ENCODE assay signal across 8 cellular contexts in the genomic region with DNA sequence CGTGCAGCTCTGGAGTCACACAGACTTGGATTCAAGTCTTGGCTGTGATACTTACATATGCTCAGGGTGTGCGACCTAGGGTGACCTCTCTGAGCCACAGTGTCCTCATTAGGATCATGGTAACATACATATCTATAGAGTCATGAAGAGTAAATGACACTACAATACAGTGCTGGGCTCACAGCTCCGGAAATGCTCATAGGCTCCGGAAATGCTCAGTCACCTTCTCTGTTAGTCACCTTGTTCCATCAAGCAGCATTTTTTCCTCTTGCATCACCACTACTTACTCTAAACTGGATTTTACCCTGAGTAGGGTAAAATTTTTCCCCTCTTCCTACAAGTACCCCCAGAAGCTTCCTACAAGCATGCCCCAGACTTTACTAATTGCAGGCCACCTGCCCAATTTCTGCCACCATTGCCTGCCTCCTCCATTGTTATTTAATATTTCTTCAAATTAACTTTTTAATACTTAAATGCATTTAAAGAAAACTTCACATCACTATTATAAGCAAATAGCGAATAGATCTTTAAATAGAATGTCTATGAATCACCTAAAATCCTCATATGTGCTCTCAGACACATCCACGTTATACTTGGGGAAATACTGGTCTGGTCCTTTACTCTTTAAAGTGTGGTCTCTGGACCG.
A peak's percentile ranks its signal among the peaks of the same experiment; 100 is the strongest.
DNase-seq lines count a peak whose midpoint lies in the region; ATAC-seq and TF ChIP-seq lines count a peak whose summit lies in the region.

No MANE protein-coding gene starts in this region.

- H3K36me3 Mint-ChIP-seq in activated T-helper 17 cell treated with anti-CD3 and anti-CD28 coated beads, Interleukin-2, amount 50 U/mL, for 72 hours (ENCODE audit: low read depth) = no peaks in the 10 kb centered on the region

- H4K20me1 ChIP-seq in Loucy (ENCODE audit: insufficient read depth, low read length, poor library complexity, severe bottlenecking) = no peaks in the 10 kb centered on the region

- no peak overlapping the region for H2AFZ ChIP-seq in Loucy (ENCODE audit: low read length)

- H3K4me1 ChIP-seq in A673 (ENCODE audit: insufficient read depth, low read length, poor library complexity, severe bottlenecking) (peaks cover 10% of the 10 kb centered on the region), Loucy (ENCODE audit: insufficient read depth, low read length, poor library complexity, severe bottlenecking) (peaks cover 50% of the 10 kb centered on the region), left lung (no peaks in the 10 kb centered on the region)

- POLR2A ChIA-PET in A673 (lab: Charles Lee; ENCODE audit: low non-redundant PET) = no interaction called here

- peak; percentile 100 for ATAC-seq in activated T-helper 17 cell treated with anti-CD3 and anti-CD28 coated beads, Interleukin-2, amount 50 U/mL, for 72 hours (replicated peaks)
- ATAC-seq in left lung = peak; percentile 70
- ATAC-seq in GM21717 (IDR thresholded peaks at IDR 0.05; ENCODE audit: unreplicated experiment) = no peak
- ATAC-seq in HG03159 (IDR thresholded peaks at IDR 0.05; ENCODE audit: unreplicated experiment) = no peak
- no peak for ATAC-seq in GM21529 (IDR thresholded peaks at IDR 0.05; ENCODE audit: unreplicated experiment)
- no peak for ATAC-seq in HG03045 (IDR thresholded peaks at IDR 0.05; ENCODE audit: unreplicated experiment)

- H3K9me3 ChIP-seq in A673 (ENCODE audit: low read depth, low read length, poor library complexity, severe bottlenecking) = no peaks in the 10 kb centered on the region
- H3K9me3 ChIP-seq in Loucy (ENCODE audit: insufficient read depth, low read depth, low read length) = no peaks in the 10 kb centered on the region
- no peaks in the 10 kb centered on the region for H3K9me3 ChIP-seq in left lung

- peak overlapping the region; percentile 87 for H3K27ac Mint-ChIP-seq in activated T-helper 17 cell treated with anti-CD3 and anti-CD28 coated beads, Interleukin-2, amount 50 U/mL, for 72 hours

- H3K9me3 Mint-ChIP-seq in activated T-helper 17 cell treated with anti-CD3 and anti-CD28 coated beads, Interleukin-2, amount 50 U/mL, for 72 hours = no peaks in the 10 kb centered on the region

- H3K4me3 Mint-ChIP-seq in activated T-helper 17 cell treated with anti-CD3 and anti-CD28 coated beads, Interleukin-2, amount 50 U/mL, for 72 hours = peak overlapping the region; percentile 50

- no peaks in the 10 kb centered on the region for H3K9me2 ChIP-seq in Loucy (replicated peaks; ENCODE audit: low read depth, low read length)

- H3K4me3 ChIP-seq in A673 (ENCODE audit: low read depth, low read length, poor library complexity, severe bottlenecking) (no peak overlapping the region), Loucy (ENCODE audit: low read length, poor library complexity, severe bottlenecking) (peak overlapping the region; percentile 18), left lung (no peak overlapping the region)

- no peaks in the 10 kb centered on the region for H3K27me3 Mint-ChIP-seq in activated T-helper 17 cell treated with anti-CD3 and anti-CD28 coated beads, Interleukin-2, amount 50 U/mL, for 72 hours

- no peaks in the 10 kb centered on the region for H3K27me3 ChIP-seq in A673 (replicated peaks; ENCODE audit: insufficient read depth, low read depth, low read length, poor library complexity)
- H3K27me3 ChIP-seq in Loucy (ENCODE audit: insufficient read depth, low read length, poor library complexity, severe bottlenecking) = no peaks in the 10 kb centered on the region
- H3K27me3 ChIP-seq in left lung = no peaks in the 10 kb centered on the region

- H3K4me2 ChIP-seq in Loucy (ENCODE audit: low read depth, low read length, poor library complexity, severe bottlenecking) = peak overlapping the region; percentile 56

- H3F3A ChIP-seq in Loucy (ENCODE audit: low read depth) = no peaks in the 10 kb centered on the region

- peaks cover 25% of the 10 kb centered on the region for H3K4me1 Mint-ChIP-seq in activated T-helper 17 cell treated with anti-CD3 and anti-CD28 coated beads, Interleukin-2, amount 50 U/mL, for 72 hours

- H3K36me3 ChIP-seq in A673 (ENCODE audit: insufficient read depth, low read length, poor library complexity, severe bottlenecking) (no peaks in the 10 kb centered on the region), Loucy (ENCODE audit: insufficient read depth, low read length) (no peaks in the 10 kb centered on the region), left lung (no peaks in the 10 kb centered on the region)

- peak; percentile 64 for DNase-seq in A673 (ENCODE audit: low spot score)
- no peak for DNase-seq in left lung

- no TSS peak for BruUV-seq in A673 (replicated peaks; lab: Mats Ljungman, UMichigan)

- H3K9ac ChIP-seq in Loucy (ENCODE audit: low read depth, low read length, poor library complexity, severe bottlenecking) = peak overlapping the region; percentile 41

- no peaks in the 10 kb centered on the region for H3K79me2 ChIP-seq in Loucy (ENCODE audit: insufficient read depth, low read length)

- CTCF ChIA-PET in A673 (lab: Charles Lee) = interaction anchor here (0.6 kb wide), 1 partner anchor 330 kb away, joined by 4 read pairs; no protein-coding TSS in a partner anchor

- intact Hi-C loops in A673 (cut with micrococcal nuclease; ENCODE audit: unreplicated experiment) (no loop called here), left lung (cut with DNase I) (no loop called here)

- peak overlapping the region; percentile 14 for H3K27ac ChIP-seq in A673 (ENCODE audit: low read depth, low read length, poor library complexity, severe bottlenecking)
- no peak overlapping the region for H3K27ac ChIP-seq in left lung

- TF ChIP-seq CTCF in A673 (conservative IDR thresholded peaks at IDR 0.05; ENCODE audit: low read depth, low read length) (no peak), Loucy (conservative IDR thresholded peaks at IDR 0.05; ENCODE audit: low read length) (no peak), left lung (IDR thresholded peaks at IDR 0.05) (no peak)

Comparison
In these comparisons a context has a peak if more than half of its experiments do, and no peak if none do; other contexts are left out.
1. ATAC-seq: peak in activated T-helper 17 cell treated with anti-CD3 and anti-CD28 coated beads, Interleukin-2, amount 50 U/mL, for 72 hours (single experiment) and left lung (single experiment); none in GM21717 (single experiment), HG03159 (single experiment), GM21529 (single experiment) and HG03045 (single experiment).